In genomic region chr9:116247791-116248343, GRCh38 we compare ENCODE assay signal across 29 cellular contexts.
"Had no signal": no experiment of that assay in that cellular context is flagged by ENCODE, and none has a peak within 500 bp of the region (broad histone marks: within the 10 kb centered on the region; RNA-seq: fewer than 3 reads in every experiment).

No MANE protein-coding gene starts in this region.

- DNase-seq: activated CD4-positive, alpha-beta T cell treated with anti-CD3 and anti-CD28 coated beads for 48 hours; activated CD4-positive, alpha-beta T cell treated with anti-CD3 and anti-CD28 coated beads, Interleukin-2, amount 50 U/mL, for 4 hours; activated CD4-positive, CD25-positive, alpha-beta regulatory T cell treated with anti-CD3 and anti-CD28 coated beads, Interleukin-2, amount 50 U/mL, for 72 hours; activated CD8-positive, alpha-beta memory T cell treated with anti-CD3 and anti-CD28 coated beads, Interleukin-2, amount 10 ng/mL, durations not matched to agents 7 days and 5 days; activated effector memory CD4-positive, alpha-beta T cell treated with anti-CD3 and anti-CD28 coated beads, Interleukin-2, amount 50 U/mL, for 16 hours; activated naive CD4-positive, alpha-beta T cell treated with Interleukin-2 at 50 U/mL for 16 hours; activated naive CD8-positive, alpha-beta T cell treated with anti-CD3 and anti-CD28 coated beads, Interleukin-2, amount 50 U/mL, for 24 hours; activated T-cell treated with anti-CD3 and anti-CD28 coated beads, Interleukin-2, amount 50 U/mL, for 4 hours; amygdala; NCI-H1092; NCI-H1417; NCI-H1694; NCI-H2029; NCI-H2107; NCI-H345; NCI-H510A; NCI-H526 treated with DMSO at 0.1 percent for 48 hours; NCI-H82; Peyer's patch; Right ventricle myocardium superior; SJCRH30 had no signal

- H3K4me2 ChIP-seq: KMS-11 had no signal

- H3K27ac Mint-ChIP-seq: activated CD8-positive, alpha-beta memory T cell treated with anti-CD3 and anti-CD28 coated beads, Interleukin-2, amount 10 ng/mL, durations not matched to agents 7 days and 5 days; activated naive CD4-positive, alpha-beta T cell treated with anti-CD3 and anti-CD28 coated beads, Interleukin-2, amount 50 U/mL, for 72 hours; activated naive CD8-positive, alpha-beta T cell treated with anti-CD3 and anti-CD28 coated beads, Interleukin-2, amount 50 U/mL, for 24 hours; brain; T-helper 1 cell treated with Interleukin-12 subunit alpha and Interleukin-12 subunit beta and Interleukin-4 antibody, amounts not matched to agents 30 μg/mL and 1 μg/mL, for 36 hours; WTC11 had no signal

- H3K4me1 ChIP-seq: Peyer's patch had no signal

- ATAC-seq: activated CD8-positive, alpha-beta memory T cell treated with anti-CD3 and anti-CD28 coated beads, Interleukin-2, amount 10 ng/mL, durations not matched to agents 7 days and 5 days; activated naive CD4-positive, alpha-beta T cell treated with anti-CD3 and anti-CD28 coated beads, Interleukin-2, amount 50 U/mL, for 72 hours; activated naive CD8-positive, alpha-beta T cell treated with anti-CD3 and anti-CD28 coated beads, Interleukin-2, amount 50 U/mL, for 24 hours; activated T-cell treated with anti-CD3 and anti-CD28 coated beads, Interleukin-2, amount 50 U/mL, for 4 hours; SK-N-SH treated with all-trans-retinoic acid at 6 μM for 48 hours; WTC11 had no signal

- H3K36me3 Mint-ChIP-seq: activated CD8-positive, alpha-beta memory T cell treated with anti-CD3 and anti-CD28 coated beads, Interleukin-2, amount 10 ng/mL, durations not matched to agents 7 days and 5 days; brain; WTC11 had no signal

- H3K27ac ChIP-seq: KMS-11, Peyer's patch, RWPE1, SJCRH30 had no signal

- H3K9me3 ChIP-seq: Peyer's patch had no signal

- H3K4me1 Mint-ChIP-seq: activated CD8-positive, alpha-beta memory T cell treated with anti-CD3 and anti-CD28 coated beads, Interleukin-2, amount 10 ng/mL, durations not matched to agents 7 days and 5 days; activated naive CD8-positive, alpha-beta T cell treated with anti-CD3 and anti-CD28 coated beads, Interleukin-2, amount 50 U/mL, for 24 hours; brain; central memory CD8-positive, alpha-beta T cell; WTC11 had no signal

- H3K27me3 Mint-ChIP-seq: activated CD8-positive, alpha-beta memory T cell treated with anti-CD3 and anti-CD28 coated beads, Interleukin-2, amount 10 ng/mL, durations not matched to agents 7 days and 5 days; central memory CD8-positive, alpha-beta T cell had no signal

- H3K27me3 ChIP-seq: Peyer's patch, SJCRH30 had no signal

- H3K9me3 Mint-ChIP-seq: activated naive CD8-positive, alpha-beta T cell treated with anti-CD3 and anti-CD28 coated beads, Interleukin-2, amount 50 U/mL, for 24 hours; activated T-cell treated with anti-CD3 and anti-CD28 coated beads, Interleukin-2, amount 50 U/mL, for 4 hours; brain; T-helper 1 cell treated with Interleukin-12 subunit alpha and Interleukin-12 subunit beta and Interleukin-4 antibody, amounts not matched to agents 30 μg/mL and 1 μg/mL, for 36 hours; WTC11 had no signal

- H3K4me3 ChIP-seq: Peyer's patch, SJCRH30 had no signal

- H3K4me3 Mint-ChIP-seq: activated CD8-positive, alpha-beta memory T cell treated with anti-CD3 and anti-CD28 coated beads, Interleukin-2, amount 10 ng/mL, durations not matched to agents 7 days and 5 days; activated naive CD8-positive, alpha-beta T cell treated with anti-CD3 and anti-CD28 coated beads, Interleukin-2, amount 50 U/mL, for 24 hours; activated T-cell treated with anti-CD3 and anti-CD28 coated beads, Interleukin-2, amount 50 U/mL, for 4 hours; brain; central memory CD8-positive, alpha-beta T cell; T-helper 1 cell treated with Interleukin-12 subunit alpha and Interleukin-12 subunit beta and Interleukin-4 antibody, amounts not matched to agents 30 μg/mL and 1 μg/mL, for 36 hours; WTC11 had no signal

- H3K36me3 ChIP-seq: Peyer's patch had no signal
